In the genomic region with DNA sequence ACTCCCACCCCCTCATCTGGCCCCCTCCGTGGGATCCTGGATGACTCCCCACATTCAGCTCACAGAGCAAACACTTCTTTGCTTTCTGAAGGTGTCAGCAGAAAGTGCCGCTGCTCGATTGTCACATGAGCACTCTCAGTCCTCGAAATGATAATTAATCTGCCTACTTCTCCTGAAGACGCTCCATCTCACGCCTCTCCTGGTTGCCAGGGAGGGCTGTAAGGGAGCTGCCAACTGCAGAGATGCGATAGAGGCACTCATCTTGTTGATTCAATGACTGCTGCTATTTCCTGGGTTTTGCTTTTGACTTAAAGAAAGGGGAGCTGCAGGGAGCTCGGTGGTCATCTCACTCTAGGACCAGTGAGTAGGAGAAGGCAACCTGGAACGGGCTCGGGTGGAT, we compare ENCODE assay signal across 14 cellular contexts.
DNase-seq lines count a peak whose midpoint lies in the region; ATAC-seq, FAIRE-seq and TF ChIP-seq lines count a peak whose summit lies in the region.
"Had no signal": no experiment of that assay in that cellular context is flagged by ENCODE, and none has a peak within 500 bp of the region (broad histone marks: within the 10 kb centered on the region; RNA-seq: fewer than 3 reads in every experiment).

No MANE protein-coding gene starts in this region.

- 32% methylated on average over 10 of the region's 10 CpGs for WGBS in HepG2 (ENCODE audit: low lambda C conversion rate)
- WGBS in aorta, 2 donors, result 82 to 88% methylated on average over 10 of the region's 10 CpGs

- BruUV-seq in HepG2 (replicated peaks; lab: Mats Ljungman, UMichigan) (no TSS peak), OCI-LY7 (replicated peaks; lab: Mats Ljungman, UMichigan) (no TSS peak)

- no peaks in the 10 kb centered on the region for H3K36me3 ChIP-seq in HepG2 (replicated peaks in 1 of 2; ENCODE audit: control insufficient read depth in 1 of 2, insufficient read depth in 2 of 2, low read length in 2 of 2)
- no peaks in the 10 kb centered on the region for H3K36me3 ChIP-seq in OCI-LY7 (ENCODE audit: insufficient read depth, low read length)
- H3K36me3 ChIP-seq in aorta (ENCODE audit: control insufficient read depth in 1 of 2, insufficient read depth in 2 of 2, low read length in 1 of 2), result no peaks in the 10 kb centered on the region

- H3K9ac ChIP-seq in HepG2 (ENCODE audit: insufficient read depth, low read depth, low read length), result no peak overlapping the region

- H3K27ac ChIP-seq in HepG2 (ENCODE audit: extremely low read length, insufficient read depth, low read length) (no peak overlapping the region), OCI-LY7 (ENCODE audit: low read depth, low read length, poor library complexity, severe bottlenecking) (no peak overlapping the region), aorta (ENCODE audit: low read depth in 1 of 2, low read length in 2 of 2) (no peak overlapping the region)
- H3K27ac ChIP-seq: thoracic aorta had no signal

- ATAC-seq in HepG2, result no peak
- no peak for ATAC-seq in aorta (ENCODE audit: low FRiP score)

- H3K27me3 ChIP-seq in HepG2 (ENCODE audit: control insufficient read depth in 1 of 2, insufficient read depth in 2 of 2, low read length in 2 of 2), result peaks cover 4 to 28% of the 10 kb centered on the region in 2 experiments; a peak in 4 of 5 replicates
- H3K27me3 ChIP-seq in aorta (ENCODE audit: control insufficient read depth in 1 of 2, insufficient read depth in 2 of 2, low read length in 1 of 2), result no peaks in the 10 kb centered on the region

- H3K4me2 ChIP-seq in HepG2 (ENCODE audit: low read depth, low read length) (no peak overlapping the region), OCI-LY7 (ENCODE audit: low read length) (no peak overlapping the region)

- no peak for TF ChIP-seq RAD21 in HepG2 (CRISPR knock-in tag; IDR thresholded peaks at IDR 0.05)

- intact Hi-C loops in HepG2 (cut with micrococcal nuclease; ENCODE audit: unreplicated experiment), result no loop called here
- intact Hi-C loops in OCI-LY7 (cut with micrococcal nuclease; ENCODE audit: unreplicated experiment), result loop anchor here (5.0 kb wide), 1 partner anchor 134 kb away; no protein-coding TSS in a partner anchor
- intact Hi-C loops in aorta (cut with DNase I), result no loop called here

- POLR2A ChIA-PET in HepG2 (lab: Yijun Ruan, JAX), result interaction anchor here (0.6 kb wide), 1 partner anchor 11 kb away, joined by 3 read pairs; no protein-coding TSS in a partner anchor
- POLR2A ChIA-PET in OCI-LY7 (lab: Charles Lee), result interaction anchor here (1.6 kb wide), 1 partner anchor 12 kb away, joined by 3 read pairs; no protein-coding TSS in a partner anchor

- H3K9me3 ChIP-seq in HepG2 (ENCODE audit: low read length) (no peaks in the 10 kb centered on the region), OCI-LY7 (ENCODE audit: low read length) (no peaks in the 10 kb centered on the region), aorta (ENCODE audit: control insufficient read depth, low read length) (no peaks in the 10 kb centered on the region)
- H3K9me3 ChIP-seq: thoracic aorta had no signal

- DNase-seq in COLO668 (lab: John Stamatoyannopoulos, UW; ENCODE audit: unreplicated experiment) (peak; percentile 24), NCI-H1105 (lab: John Stamatoyannopoulos, UW) (peak; percentile 48), NCI-H524 treated with DMSO at 0.1 percent for 48 hours (lab: John Stamatoyannopoulos, UW) (peak; percentile 24), HepG2 (ENCODE audit: low spot score) (no peak), OCI-LY7 (ENCODE audit: low spot score) (no peak), NCI-H2107 treated with DMSO at 0.1 percent for 48 hours (lab: John Stamatoyannopoulos, UW; ENCODE audit: unreplicated experiment) (no peak), aorta (no peak), activated T-cell treated with anti-CD3 and anti-CD28 coated beads for 4 hours (no peak)
- DNase-seq: activated CD4-positive, CD25-positive, alpha-beta regulatory T cell treated with anti-CD3 and anti-CD28 coated beads, Interleukin-2, amount 50 U/mL, for 72 hours; NCI-H226; stimulated activated CD4-positive, alpha-beta T cell treated with anti-CD3 and anti-CD28 coated beads, Interleukin-4, amount 100 ng/mL, for 1 hour had no signal

- TF ChIP-seq EP300 in HepG2 (IDR thresholded peaks at IDR 0.05; ENCODE audit: low read depth in 2 of 2, low read length in 2 of 2), result no peak
- TF ChIP-seq EP300 in HepG2 (CRISPR knock-in tag; IDR thresholded peaks at IDR 0.05; ENCODE audit: borderline replicate concordance), result no peak

- H4K20me1 ChIP-seq in HepG2 (ENCODE audit: insufficient read depth, low read length) (no peaks in the 10 kb centered on the region), OCI-LY7 (ENCODE audit: insufficient read depth, low read length) (no peaks in the 10 kb centered on the region)

- H2AFZ ChIP-seq in HepG2 (ENCODE audit: low read length) (no peak overlapping the region), OCI-LY7 (ENCODE audit: low read length) (no peak overlapping the region)

- CTCF ChIA-PET in HepG2 (lab: Yijun Ruan, JAX; ENCODE audit: low intra/inter-chr PET ratio, low total read pairs), result no interaction called here
- CTCF ChIA-PET in OCI-LY7 (lab: Charles Lee; ENCODE audit: unreplicated experiment), result no interaction called here

- H3K4me1 ChIP-seq in HepG2 (ENCODE audit: insufficient read depth, low read length) (no peaks in the 10 kb centered on the region), OCI-LY7 (ENCODE audit: insufficient read depth, low read length, poor library complexity, severe bottlenecking) (peaks cover 23% of the 10 kb centered on the region), aorta (ENCODE audit: control insufficient read depth in 1 of 2, insufficient read depth in 2 of 2, low read length in 2 of 2) (no peaks in the 10 kb centered on the region)

- FAIRE-seq in HepG2 (lab: Jason Lieb, UNC), result no peak
- FAIRE-seq: endometrium, G401.6 had no signal

- TF ChIP-seq CTCF in HepG2 (CRISPR knock-in tag; IDR thresholded peaks at IDR 0.05) (no peak), OCI-LY7 (conservative IDR thresholded peaks at IDR 0.05; ENCODE audit: low read length) (no peak)

- H3K4me3 ChIP-seq in HepG2 (replicated peaks in 1 of 3; ENCODE audit: insufficient read depth in 1 of 3, low read depth in 2 of 3, low read length in 3 of 3) (no peak overlapping the region), OCI-LY7 (ENCODE audit: low read depth, low read length, poor library complexity, severe bottlenecking) (no peak overlapping the region), aorta (ENCODE audit: low read length in 2 of 2) (no peak overlapping the region)
- H3K4me3 ChIP-seq: thoracic aorta had no signal

- no peak for TF ChIP-seq POLR2A in HepG2 (IDR thresholded peaks at IDR 0.05; ENCODE audit: insufficient read depth in 1 of 2, low read depth in 2 of 2, low read length in 2 of 2)

- in situ Hi-C loops in HepG2 (cut with HindIII; ENCODE audit: extremely low pct_ligation_motif_present, low pct_unique_long_range_greater_than_20kb), result no loop called here

- no peaks in the 10 kb centered on the region for H3K79me2 ChIP-seq in HepG2 (ENCODE audit: insufficient read depth, low read length)
- H3K79me2 ChIP-seq in OCI-LY7 (ENCODE audit: insufficient read depth, low read depth, low read length), result no peaks in the 10 kb centered on the region

- no peaks in the 10 kb centered on the region for H3K9me2 ChIP-seq in OCI-LY7 (ENCODE audit: insufficient read depth, low read length)

TF ChIP-seq in HepG2, 621 proteins besides CTCF, POLR2A, EP300 and RAD21:
- TF ChIP-seq MAFK (conservative IDR thresholded peaks at IDR 0.05 in 1 of 2, IDR thresholded peaks at IDR 0.05 in 1 of 2; ENCODE audit: low read length in 2 of 2), result peak; percentile 33 to 44; a peak in 3 of 4 replicates
- no peak for TF ChIP-seq ZNF337 (CRISPR knock-in tag; IDR thresholded peaks at IDR 0.05; ENCODE audit: borderline replicate concordance, low read depth)

Comparison
In these comparisons a context has a peak if more than half of its experiments do, and no peak if none do; other contexts are left out.
1. DNase-seq: peak in COLO668 (single experiment), NCI-H1105 (single experiment) and NCI-H524 treated with DMSO at 0.1 percent for 48 hours (single experiment); none in HepG2 (single experiment), OCI-LY7 (single experiment), NCI-H2107 treated with DMSO at 0.1 percent for 48 hours (single experiment), aorta (0 of 2) and activated T-cell treated with anti-CD3 and anti-CD28 coated beads for 4 hours (single experiment).